15 cellular contexts compared by ENCODE assay signal in the genomic region with DNA sequence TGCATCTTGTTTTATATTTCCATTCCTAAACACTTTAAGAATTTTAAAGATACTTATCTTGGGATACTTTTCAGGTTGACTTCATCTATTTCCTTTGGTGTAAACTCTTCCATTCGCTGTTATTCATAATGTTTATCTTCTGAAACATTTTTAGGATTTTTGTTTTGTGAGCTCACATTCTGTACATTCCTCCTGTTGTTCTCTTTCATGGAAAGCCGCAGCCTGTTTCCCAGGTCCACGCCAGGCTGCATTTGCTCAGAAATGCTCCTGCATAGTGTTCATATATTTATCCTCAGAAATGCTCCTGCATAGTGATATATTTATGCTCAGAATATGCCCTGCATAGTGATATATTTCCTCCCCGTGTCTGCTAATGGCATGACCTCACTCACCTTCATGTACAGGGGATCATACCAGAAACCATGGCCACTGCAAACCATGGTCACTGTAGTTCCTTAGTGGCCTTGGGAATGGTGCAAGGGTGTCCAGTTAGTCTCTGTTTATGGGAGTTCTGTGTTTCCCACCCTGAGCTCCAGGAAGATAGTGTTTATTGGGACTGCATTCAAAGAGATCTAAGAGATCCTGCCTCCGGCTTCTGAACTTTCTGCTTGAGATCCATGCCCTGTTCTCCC.
DNase-seq lines count a peak whose midpoint lies in the region; ATAC-seq and TF ChIP-seq lines count a peak whose summit lies in the region.
"Had no signal": no experiment of that assay in that cellular context is flagged by ENCODE, and none has a peak within 500 bp of the region (broad histone marks: within the 10 kb centered on the region; RNA-seq: fewer than 3 reads in every experiment).

No MANE protein-coding gene starts in this region.

- no peak overlapping the region for H3K4me3 ChIP-seq in astrocyte of the cerebellum (ENCODE audit: low read depth, low read length)
- H3K4me3 ChIP-seq in kidney epithelial cell (ENCODE audit: low read depth, low read length): no peak overlapping the region
- H3K4me3 ChIP-seq: lung, psoas muscle, suprapubic skin had no signal

- DNase-seq in ACHN: peak; percentile 76
- peak; percentile 66 for DNase-seq in HS-27A (ENCODE audit: low read depth)
- DNase-seq in astrocyte of the cerebellum (ENCODE audit: low read depth): peak; percentile 70
- DNase-seq in kidney epithelial cell (ENCODE audit: low read depth): peak; percentile 18
- DNase-seq in stimulated activated CD4-positive, alpha-beta T cell treated with anti-CD3 and anti-CD28 coated beads, Interleukin-2, amount 100 ng/mL, for 24 hours: no peak
- no peak for DNase-seq in head of caudate nucleus
- DNase-seq: activated CD4-positive, alpha-beta T cell treated with anti-CD3 and anti-CD28 coated beads for 48 hours; BE2C; glutamatergic neuron; NCI-H510A treated with DMSO at 0.1 percent for 48 hours; psoas muscle had no signal

- H3K27me3 ChIP-seq in kidney epithelial cell (ENCODE audit: control insufficient read depth, insufficient read depth, low read length): no peaks in the 10 kb centered on the region
- H3K27me3 ChIP-seq: BE2C, suprapubic skin had no signal

- no peak for ATAC-seq in HG03159 (IDR thresholded peaks at IDR 0.05; ENCODE audit: unreplicated experiment)
- ATAC-seq in HG02973 (IDR thresholded peaks at IDR 0.05; ENCODE audit: unreplicated experiment): no peak
- ATAC-seq: psoas muscle had no signal

- in situ Hi-C loops in ACHN (cut with HindIII; ENCODE audit: low pct_ligation_motif_present, low pct_unique_long_range_greater_than_20kb, low sequenced_read_pairs): no loop called here
- in situ Hi-C loops in astrocyte of the cerebellum (cut with HindIII; ENCODE audit: low sequenced_read_pairs): no loop called here

- no peaks in the 10 kb centered on the region for H3K36me3 ChIP-seq in kidney epithelial cell (ENCODE audit: control insufficient read depth, insufficient read depth, low read length)
- H3K36me3 ChIP-seq: BE2C, suprapubic skin had no signal

- TF ChIP-seq CTCF in astrocyte of the cerebellum (IDR thresholded peaks at IDR 0.05; ENCODE audit: low read depth, low read length, missing control alignments) (no peak), kidney epithelial cell (IDR thresholded peaks at IDR 0.05; ENCODE audit: insufficient read depth, low read length, poor library complexity, severe bottlenecking) (no peak)

- intact Hi-C loops in head of caudate nucleus (cut with DNase I): no loop called here

Comparison
In these comparisons a context has a peak if more than half of its experiments do, and no peak if none do; other contexts are left out.
1. DNase-seq: peak in ACHN (single experiment), HS-27A (single experiment), astrocyte of the cerebellum (single experiment) and kidney epithelial cell (single experiment); none in stimulated activated CD4-positive, alpha-beta T cell treated with anti-CD3 and anti-CD28 coated beads, Interleukin-2, amount 100 ng/mL, for 24 hours (0 of 2) and head of caudate nucleus (0 of 42).